ENCODE assay signal across 1 cellular context in the genomic region with DNA sequence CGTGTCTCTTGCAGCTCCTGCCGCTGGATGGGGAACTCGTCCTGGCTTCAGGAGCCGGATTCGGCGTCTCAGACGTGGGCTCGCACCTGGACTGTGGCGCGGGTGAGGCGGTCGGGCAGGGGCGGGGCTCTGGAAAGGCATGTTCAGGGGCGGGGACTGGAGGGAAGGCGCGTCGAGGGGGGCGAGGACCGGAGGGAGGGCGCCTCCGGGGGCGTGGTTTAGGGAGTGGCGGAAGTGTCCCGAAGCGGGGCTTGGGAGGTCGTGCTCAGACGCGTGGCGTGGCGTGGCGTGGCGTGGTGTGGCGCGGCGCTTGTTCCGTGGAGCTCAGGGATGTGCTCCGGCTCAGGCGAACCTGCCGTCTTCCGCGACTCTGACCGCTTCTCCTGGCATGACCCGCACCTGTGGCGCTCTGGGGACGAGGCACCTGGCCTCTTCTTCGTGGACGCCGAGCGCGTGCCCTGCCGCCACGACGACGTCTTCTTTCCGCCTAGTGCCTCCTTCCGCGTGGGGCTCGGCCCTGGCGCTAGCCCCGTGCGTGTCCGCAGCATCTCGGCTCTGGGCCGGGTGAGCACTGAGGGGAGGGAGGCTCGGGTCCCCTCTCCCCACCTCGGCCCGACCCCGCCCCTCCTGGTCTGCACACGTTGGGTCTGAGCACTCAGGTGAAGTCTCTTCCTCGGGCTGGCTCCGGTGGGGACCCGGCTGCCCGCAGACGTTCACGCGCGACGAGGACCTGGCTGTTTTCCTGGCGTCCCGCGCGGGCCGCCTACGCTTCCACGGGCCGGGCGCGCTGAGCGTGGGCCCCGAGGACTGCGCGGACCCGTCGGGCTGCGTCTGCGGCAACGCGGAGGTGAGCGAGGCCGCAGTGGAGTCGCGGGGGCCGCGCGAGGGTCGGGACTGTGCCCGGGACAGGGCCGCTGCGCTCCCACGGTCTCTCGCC.
TF ChIP-seq lines count a peak whose summit lies in the region.

No MANE protein-coding gene starts in this region.

TF ChIP-seq in IMR-90, 13 proteins besides CTCF, POLR2A, EP300 and RAD21 (continued from another document):
- TF ChIP-seq CHD1 (IDR thresholded peaks at IDR 0.05; ENCODE audit: low read depth, low read length) = no peak
